In the genomic region with DNA sequence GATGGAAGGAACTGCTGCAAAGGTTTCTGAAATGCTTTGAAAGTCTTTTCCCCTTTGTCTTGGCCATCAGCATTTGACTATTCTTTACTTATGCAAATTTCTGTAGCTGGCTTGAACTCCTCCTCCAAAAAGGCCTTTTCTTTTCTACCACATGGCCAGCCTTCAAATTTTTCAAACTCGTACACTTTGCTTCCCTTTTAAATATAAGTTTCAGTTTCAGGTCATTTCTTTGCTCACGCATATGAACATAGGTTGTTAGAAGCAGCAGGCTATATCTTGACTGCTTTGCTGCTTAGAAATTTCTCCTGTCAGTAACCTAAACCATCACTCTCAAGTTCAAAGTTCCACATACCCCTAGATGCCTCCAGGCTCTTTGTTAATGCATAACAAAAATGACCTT, we compare ENCODE assay signal across 29 cellular contexts.
DNase-seq lines count a peak whose midpoint lies in the region; ATAC-seq and TF ChIP-seq lines count a peak whose summit lies in the region.
"Had no signal": no experiment of that assay in that cellular context is flagged by ENCODE, and none has a peak within 500 bp of the region (broad histone marks: within the 10 kb centered on the region; RNA-seq: fewer than 3 reads in every experiment).

No MANE protein-coding gene starts in this region.

- DNase-seq in CD14-positive monocyte (ENCODE audit: low spot score) (no peak), GM23338 (ENCODE audit: low spot score) (peak; percentile 32), NB4 (ENCODE audit: low read depth) (peak; percentile 11), left colon (no peak), ecto neural progenitor cell (ENCODE audit: low spot score) (no peak)
- DNase-seq: activated CD4-positive, alpha-beta T cell treated with anti-CD3 and anti-CD28 coated beads, Interleukin-2, amount 10 ng/mL, durations not matched to agents 7 days and 5 days; activated T-cell treated with anti-CD3 and anti-CD28 coated beads, Interleukin-2, amount 50 U/mL, for 48 hours; brain microvascular endothelial cell; Calu3; DMS79 treated with DMSO at 0.1 percent for 48 hours; hypothalamus; left ventricle myocardium inferior; naive thymus-derived CD8-positive, alpha-beta T cell; NCI-H1417; NCI-H2081; NCI-H226; ovary; PC-3; retina; Right ventricle myocardium superior; stimulated activated CD4-positive, alpha-beta T cell treated with anti-CD3 and anti-CD28 coated beads, Interleukin-1b, Interleukin-23, amount 100 ng/mL, for 48 hours; stimulated activated CD8-positive, alpha-beta memory T cell treated with anti-CD3 and anti-CD28 coated beads, Interleukin-4, amount 100 ng/mL, for 48 hours; stomach had no signal

- no peaks in the 10 kb centered on the region for H3K27me3 ChIP-seq in GM23338 (ENCODE audit: insufficient read depth)
- H3K27me3 ChIP-seq: BLaER1 treated with 17β-estradiol and CSF1 and Interleukin-3, amounts not matched to agents 10 nM and 100 nM; brain microvascular endothelial cell; ovary; stomach; tibial nerve had no signal

- TF ChIP-seq POLR2A in NB4 (IDR thresholded peaks at IDR 0.05; ENCODE audit: extremely low read depth, insufficient read length), result no peak

- H4K20me1 ChIP-seq in GM23338 (replicated peaks; ENCODE audit: insufficient read depth), result no peaks in the 10 kb centered on the region
- H4K20me1 ChIP-seq: BLaER1 treated with 17β-estradiol and CSF1 and Interleukin-3, amounts not matched to agents 10 nM and 100 nM had no signal

- H3K9me2 ChIP-seq in GM23338 (ENCODE audit: insufficient read depth), result 0 out of 2 replicates have a peak, but pooled peaks cover 4% of the 10 kb centered on the region

- intact Hi-C loops in CD14-positive monocyte (cut with micrococcal nuclease), result loop anchor here (10.0 kb wide), 1 partner anchor 912 kb away; no protein-coding TSS in a partner anchor
- intact Hi-C loops in left colon (cut with DNase I, micrococcal nuclease), result loop anchor here in 1 of 2 donors (10.0 kb wide), 1 partner anchor 772 kb away; no protein-coding TSS in a partner anchor

- peaks cover 29 to 43% (median 36%) of the 10 kb centered on the region in 7 donors for H3K9me3 Mint-ChIP-seq in CD14-positive monocyte
- peaks cover 26% of the 10 kb centered on the region for H3K9me3 Mint-ChIP-seq in GM23338

- ATAC-seq in GM23338, result peak; percentile 56; the same call in 2 of the 3 replicates
- peak; percentile 33 for ATAC-seq in left colon
- no peak for ATAC-seq in HG03097 (IDR thresholded peaks at IDR 0.05; ENCODE audit: low FRiP score, unreplicated experiment)
- no peak for ATAC-seq in HG03378 (IDR thresholded peaks at IDR 0.05; ENCODE audit: unreplicated experiment)
- ATAC-seq: naive thymus-derived CD8-positive, alpha-beta T cell; PC-3 had no signal

- peak overlapping the region; percentile 66; the same call in 1 of the 2 replicates for H3K4me2 ChIP-seq in GM23338

- H3K79me2 ChIP-seq in GM23338 (replicated peaks; ENCODE audit: insufficient read depth), result 0 out of 2 replicates have a peak, but pooled peaks cover 6% of the 10 kb centered on the region

- H3K4me3 Mint-ChIP-seq in CD14-positive monocyte, result peak overlapping the region in 1 of 2 donors; percentile 61
- no peak overlapping the region for H3K4me3 Mint-ChIP-seq in GM23338
- H3K4me3 Mint-ChIP-seq: activated CD4-positive, alpha-beta T cell treated with anti-CD3 and anti-CD28 coated beads, Interleukin-2, amount 10 ng/mL, durations not matched to agents 7 days and 5 days; mesothelial cell of epicardium; naive thymus-derived CD8-positive, alpha-beta T cell had no signal

- H3K4me1 ChIP-seq in GM23338 (ENCODE audit: insufficient read depth), result peaks cover 8% of the 10 kb centered on the region

- H2AFZ ChIP-seq in GM23338, result no peak overlapping the region

- peak overlapping the region; percentile 1 to 76 (median 41) for H3K27ac Mint-ChIP-seq in CD14-positive monocyte
- H3K27ac Mint-ChIP-seq in GM23338, result no peak overlapping the region
- H3K27ac Mint-ChIP-seq: activated CD4-positive, alpha-beta T cell treated with anti-CD3 and anti-CD28 coated beads, Interleukin-2, amount 10 ng/mL, durations not matched to agents 7 days and 5 days; mesothelial cell of epicardium had no signal

- H3K36me3 Mint-ChIP-seq in CD14-positive monocyte (peaks cover 39 to 57% of the 10 kb centered on the region in 2 donors), GM23338 (ENCODE audit: low read depth) (peaks cover 45% of the 10 kb centered on the region)

- H3K27me3 Mint-ChIP-seq in CD14-positive monocyte (ENCODE audit: low read depth in 3 of 3) (peaks cover 0 to 1% (median 0%) of the 10 kb centered on the region in 3 donors), GM23338 (ENCODE audit: insufficient read depth, low read depth, poor library complexity) (peaks cover 7% of the 10 kb centered on the region)
- H3K27me3 Mint-ChIP-seq: activated CD4-positive, alpha-beta T cell treated with anti-CD3 and anti-CD28 coated beads, Interleukin-2, amount 10 ng/mL, durations not matched to agents 7 days and 5 days; naive thymus-derived CD8-positive, alpha-beta T cell had no signal

- H3K36me3 ChIP-seq in GM23338 (ENCODE audit: insufficient read depth), result no peaks in the 10 kb centered on the region
- H3K36me3 ChIP-seq: brain microvascular endothelial cell, ovary had no signal

- no peak for TF ChIP-seq CTCF in CD14-positive monocyte (IDR thresholded peaks at IDR 0.05)
- no peak for TF ChIP-seq CTCF in GM23338 (conservative IDR thresholded peaks at IDR 0.05; ENCODE audit: low read depth in 2 of 2)
- TF ChIP-seq CTCF in NB4 (IDR thresholded peaks at IDR 0.05; ENCODE audit: low read depth, low read length), result no peak

- no peaks in the 10 kb centered on the region for H3F3A ChIP-seq in GM23338 (replicated peaks; ENCODE audit: low read depth)

- H3K4me1 Mint-ChIP-seq in CD14-positive monocyte (peaks cover 31% of the 10 kb centered on the region), GM23338 (peaks cover 18% of the 10 kb centered on the region)

- H3K4me3 ChIP-seq in GM23338, result no peak overlapping the region
- H3K4me3 ChIP-seq in NB4 (ENCODE audit: low read depth, low read length), result no peak overlapping the region
- H3K4me3 ChIP-seq: left ventricle myocardium inferior, ovary, skin epidermis, stomach, tibial nerve had no signal

- no peak overlapping the region for H3K27ac ChIP-seq in GM23338 (ENCODE audit: low read depth)
- H3K27ac ChIP-seq: BLaER1 treated with 17β-estradiol and CSF1 and Interleukin-3, amounts not matched to agents 10 nM and 100 nM; brain microvascular endothelial cell; left ventricle myocardium inferior; ovary; skin epidermis; stomach; tibial nerve had no signal

TF ChIP-seq in GM23338, 12 proteins besides CTCF, POLR2A, EP300 and RAD21:
- no peak for TF ChIP-seq STAT1 (IDR thresholded peaks at IDR 0.05; ENCODE audit: unreplicated experiment)
- TF ChIP-seq NANOG (IDR thresholded peaks at IDR 0.05; ENCODE audit: borderline replicate concordance), result 0 out of 2 replicates have a peak, but pooled peaks have one; percentile 7
- TF ChIP-seq, protein P1, sequence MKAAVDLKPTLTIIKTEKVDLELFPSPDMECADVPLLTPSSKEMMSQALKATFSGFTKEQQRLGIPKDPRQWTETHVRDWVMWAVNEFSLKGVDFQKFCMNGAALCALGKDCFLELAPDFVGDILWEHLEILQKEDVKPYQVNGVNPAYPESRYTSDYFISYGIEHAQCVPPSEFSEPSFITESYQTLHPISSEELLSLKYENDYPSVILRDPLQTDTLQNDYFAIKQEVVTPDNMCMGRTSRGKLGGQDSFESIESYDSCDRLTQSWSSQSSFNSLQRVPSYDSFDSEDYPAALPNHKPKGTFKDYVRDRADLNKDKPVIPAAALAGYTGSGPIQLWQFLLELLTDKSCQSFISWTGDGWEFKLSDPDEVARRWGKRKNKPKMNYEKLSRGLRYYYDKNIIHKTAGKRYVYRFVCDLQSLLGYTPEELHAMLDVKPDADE (IDR thresholded peaks at IDR 0.05), result no peak
- no peak for TF ChIP-seq EZH2phosphoT487 (IDR thresholded peaks at IDR 0.05; ENCODE audit: unreplicated experiment)
- no peak for TF ChIP-seq EZH2 (IDR thresholded peaks at IDR 0.05; ENCODE audit: low read depth, unreplicated experiment)
- TF ChIP-seq ZNF331 (CRISPR knock-in tag; IDR thresholded peaks at IDR 0.05; ENCODE audit: low read depth), result no peak
- TF ChIP-seq, protein P2, sequence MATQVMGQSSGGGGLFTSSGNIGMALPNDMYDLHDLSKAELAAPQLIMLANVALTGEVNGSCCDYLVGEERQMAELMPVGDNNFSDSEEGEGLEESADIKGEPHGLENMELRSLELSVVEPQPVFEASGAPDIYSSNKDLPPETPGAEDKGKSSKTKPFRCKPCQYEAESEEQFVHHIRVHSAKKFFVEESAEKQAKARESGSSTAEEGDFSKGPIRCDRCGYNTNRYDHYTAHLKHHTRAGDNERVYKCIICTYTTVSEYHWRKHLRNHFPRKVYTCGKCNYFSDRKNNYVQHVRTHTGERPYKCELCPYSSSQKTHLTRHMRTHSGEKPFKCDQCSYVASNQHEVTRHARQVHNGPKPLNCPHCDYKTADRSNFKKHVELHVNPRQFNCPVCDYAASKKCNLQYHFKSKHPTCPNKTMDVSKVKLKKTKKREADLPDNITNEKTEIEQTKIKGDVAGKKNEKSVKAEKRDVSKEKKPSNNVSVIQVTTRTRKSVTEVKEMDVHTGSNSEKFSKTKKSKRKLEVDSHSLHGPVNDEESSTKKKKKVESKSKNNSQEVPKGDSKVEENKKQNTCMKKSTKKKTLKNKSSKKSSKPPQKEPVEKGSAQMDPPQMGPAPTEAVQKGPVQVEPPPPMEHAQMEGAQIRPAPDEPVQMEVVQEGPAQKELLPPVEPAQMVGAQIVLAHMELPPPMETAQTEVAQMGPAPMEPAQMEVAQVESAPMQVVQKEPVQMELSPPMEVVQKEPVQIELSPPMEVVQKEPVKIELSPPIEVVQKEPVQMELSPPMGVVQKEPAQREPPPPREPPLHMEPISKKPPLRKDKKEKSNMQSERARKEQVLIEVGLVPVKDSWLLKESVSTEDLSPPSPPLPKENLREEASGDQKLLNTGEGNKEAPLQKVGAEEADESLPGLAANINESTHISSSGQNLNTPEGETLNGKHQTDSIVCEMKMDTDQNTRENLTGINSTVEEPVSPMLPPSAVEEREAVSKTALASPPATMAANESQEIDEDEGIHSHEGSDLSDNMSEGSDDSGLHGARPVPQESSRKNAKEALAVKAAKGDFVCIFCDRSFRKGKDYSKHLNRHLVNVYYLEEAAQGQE (IDR thresholded peaks at IDR 0.05; ENCODE audit: unreplicated experiment), result no peak
- no peak for TF ChIP-seq JUNB (IDR thresholded peaks at IDR 0.05; ENCODE audit: unreplicated experiment)
- TF ChIP-seq ZNF114 (CRISPR knock-in tag; IDR thresholded peaks at IDR 0.05), result no peak

Comparison
In these comparisons a context has a peak if more than half of its experiments do, and no peak if none do; other contexts are left out.
1. DNase-seq: peak in GM23338 (single experiment) and NB4 (single experiment); none in CD14-positive monocyte (single experiment), left colon (0 of 2) and ecto neural progenitor cell (single experiment).
2. ATAC-seq: peak in GM23338 (single experiment) and left colon (single experiment); none in HG03097 (single experiment) and HG03378 (single experiment).